ENCODE assay signal across 8 cellular contexts in the genomic region with DNA sequence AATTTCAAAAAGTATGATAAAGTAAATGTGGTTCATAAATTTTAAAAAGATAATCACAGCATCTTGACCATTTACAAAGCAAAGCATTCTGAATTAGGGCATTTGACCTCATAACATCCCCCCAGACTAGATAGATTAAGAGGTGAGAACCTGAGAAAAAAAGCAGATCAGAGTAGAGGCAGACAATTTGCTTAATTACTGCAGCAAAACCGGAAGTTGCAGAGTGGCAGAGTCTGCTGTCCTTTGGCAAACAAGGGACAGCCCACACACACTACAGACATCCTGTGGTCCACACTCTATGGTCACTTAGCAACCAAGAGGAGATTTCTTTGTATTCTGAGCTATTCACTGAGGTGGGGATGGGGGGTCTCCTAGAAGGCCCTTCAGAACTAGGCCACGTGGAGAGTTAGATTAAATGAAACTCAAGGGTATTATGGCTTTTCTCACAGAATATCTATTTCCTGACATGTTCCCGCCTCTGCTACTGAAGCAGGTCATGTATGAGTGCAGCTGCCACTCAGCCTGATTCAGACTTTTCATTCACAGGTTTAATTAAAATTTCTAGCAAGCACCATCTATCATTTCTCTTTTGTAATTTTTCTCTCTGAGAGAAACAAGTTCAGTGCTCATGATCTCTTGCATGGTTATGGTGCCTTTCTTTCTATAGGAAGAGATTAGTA. TPM values are rescaled to one million over a fixed set of nuclear protein-coding genes. Genes with fewer than 3 reads are reported as not detected.
DNase-seq lines count a peak whose midpoint lies in the region; ATAC-seq, FAIRE-seq and TF ChIP-seq lines count a peak whose summit lies in the region.

No MANE protein-coding gene starts in this region.

- no peak overlapping the region for H2AFZ ChIP-seq in GM23248

- no peaks in the 10 kb centered on the region for H3K27me3 ChIP-seq in GM23248 (replicated peaks; ENCODE audit: insufficient read depth)

- H3K27ac ChIP-seq in GM23248, result no peak overlapping the region

- no peaks in the 10 kb centered on the region for H4K20me1 ChIP-seq in GM23248 (ENCODE audit: insufficient read depth)

- H3K36me3 ChIP-seq in GM23248 (ENCODE audit: low read depth), result no peaks in the 10 kb centered on the region

- no peaks in the 10 kb centered on the region for H3K9me2 ChIP-seq in GM23248 (ENCODE audit: insufficient read depth)

- no peak overlapping the region for H3K9ac ChIP-seq in GM23248

- in situ Hi-C loops in GM23248 (cut with MboI), result loop anchor here (10.0 kb wide), 1 partner anchor 446 kb away; a partner anchor contains a TSS

- no peak for TF ChIP-seq POLR2A in GM12891 (IDR thresholded peaks at IDR 0.05; ENCODE audit: low read depth, low read length)

- H3F3A ChIP-seq in GM23248 (ENCODE audit: insufficient read depth), result no peaks in the 10 kb centered on the region

- DNase-seq in GM12891 (ENCODE audit: insufficient read length, low spot score) (no peak), RPMI8226 (peak; percentile 10), GM23248 (no peak), Right ventricle myocardium superior (no peak), T-helper 1 cell (no peak)
- no peak for DNase-seq in stimulated activated CD4-positive, alpha-beta T cell treated with anti-CD3 and anti-CD28 coated beads, Interleukin-4, amount 100 ng/mL, for 24 hours

- peak; percentile 78 for FAIRE-seq in GM12891 (lab: Jason Lieb, UNC)

- H3K79me2 ChIP-seq in GM23248 (ENCODE audit: insufficient read depth), result no peaks in the 10 kb centered on the region

- intact Hi-C loops in Right ventricle myocardium superior (cut with DNase I), result loop anchor here (10.0 kb wide), 1 partner anchor 156 kb away; a partner anchor contains a TSS

- no peaks in the 10 kb centered on the region for H3K4me1 ChIP-seq in GM23248 (ENCODE audit: insufficient read depth)

- 46 to 48% methylated on average over 3 of the region's 3 CpGs for WGBS in GM23248 (ENCODE audit: low coverage in 1 of 2, low lambda C conversion rate in 2 of 2, missing lambda C conversion rate in 2 of 2), 2 experiments

- no peaks in the 10 kb centered on the region for H3K9me3 ChIP-seq in GM23248 (ENCODE audit: low read depth)

- no peak overlapping the region for H3K4me2 ChIP-seq in GM23248 (ENCODE audit: unreplicated experiment)

- ATAC-seq in GM19463 (IDR thresholded peaks at IDR 0.05; ENCODE audit: unreplicated experiment) (peak; percentile 91), HG03097 (IDR thresholded peaks at IDR 0.05; ENCODE audit: low FRiP score, unreplicated experiment) (peak; percentile 92), Right ventricle myocardium superior (ENCODE audit: poor library complexity) (no peak)

- H3K4me3 ChIP-seq in GM23248, result no peak overlapping the region

TF ChIP-seq in GM12891, 5 proteins besides CTCF, POLR2A, EP300 and RAD21:
- no peak for TF ChIP-seq TAF1 (IDR thresholded peaks at IDR 0.05; ENCODE audit: low read depth, low read length)
- no peak for TF ChIP-seq PAX5 (IDR thresholded peaks at IDR 0.05; ENCODE audit: insufficient read depth, low read length, severe bottlenecking)
- no peak for TF ChIP-seq POLR2AphosphoS5 (IDR thresholded peaks at IDR 0.05; ENCODE audit: low read depth, low read length)
- peak; percentile 19 for TF ChIP-seq SPI1 (IDR thresholded peaks at IDR 0.05; ENCODE audit: low read depth, low read length)
- no peak; the same call in 1 of the 2 replicates for TF ChIP-seq POU2F2 (IDR thresholded peaks at IDR 0.05; ENCODE audit: low read depth, low read length)

RNA-seq across cellular contexts. Expression of a gene that starts 48.5 kb away (rescaled TPM):
- 34.7 TPM for polyA plus RNA-seq in GM12891 (2012; ENCODE audit: low read depth, missing spikeins)
- 0.51 and 0.54 TPM in 2 replicates for total RNA-seq in GM23248 (2014; rRNA removed; shearing (Covaris generic))
- 2.4 and 4.2 TPM in 2 replicates for polyA plus RNA-seq in GM23248 (2016; fragmentation: Nextera tagmentation; extraction: Ambion mirVana)
- 24.0 TPM for total RNA-seq in Right ventricle myocardium superior

Comparison
In these comparisons a context has a peak if more than half of its experiments do, and no peak if none do; other contexts are left out.
1. RNA of a gene that starts 48.5 kb away (total RNA-seq): 24.0 TPM in Right ventricle myocardium superior (single experiment); 0.51 to 0.54 TPM in GM23248; every median in the first group is over 10 times any median in the second.